In the genomic region with DNA sequence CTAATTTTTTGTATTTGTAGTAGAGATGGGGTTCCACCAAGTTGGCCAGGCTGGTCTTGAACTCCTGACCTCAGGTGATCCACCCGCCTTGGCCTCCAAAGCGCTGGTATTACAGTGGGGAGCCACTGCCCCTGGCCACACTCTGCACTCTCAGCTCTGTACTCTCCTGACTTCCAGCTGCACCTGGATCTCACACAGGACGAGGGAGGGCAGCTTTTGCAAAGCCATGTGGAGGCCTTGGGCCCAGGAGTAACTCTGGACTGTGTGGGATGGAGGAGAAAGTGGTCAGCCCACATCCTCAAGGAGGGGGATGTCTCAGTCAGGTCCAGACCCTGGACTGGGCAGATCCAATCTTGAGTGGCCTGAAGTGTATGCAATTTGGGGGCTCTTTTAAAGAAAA, we compare ENCODE assay signal across 19 cellular contexts. TPM values are rescaled to one million over a fixed set of nuclear protein-coding genes. Genes with fewer than 3 reads are reported as not detected.
A peak's percentile ranks its signal among the peaks of the same experiment; 100 is the strongest.
DNase-seq lines count a peak whose midpoint lies in the region; ATAC-seq and TF ChIP-seq lines count a peak whose summit lies in the region.
"Had no signal": no experiment of that assay in that cellular context is flagged by ENCODE, and none has a peak within 500 bp of the region (broad histone marks: within the 10 kb centered on the region; RNA-seq: fewer than 3 reads in every experiment).

No MANE protein-coding gene starts in this region.

- CTCF ChIA-PET in activated naive CD4-positive, alpha-beta T cell treated with anti-CD3 and anti-CD28 coated beads, Interleukin-2, amount 10 ng/mL, durations not matched to agents 7 days and 5 days (lab: Charles Lee) = no interaction called here

- no peak overlapping the region for H4K8ac ChIP-seq in neuronal stem cell (ENCODE audit: low read depth, low read length)

- TF ChIP-seq CTCF in colonic mucosa (IDR thresholded peaks at IDR 0.05) = no peak
- TF ChIP-seq CTCF in type B pancreatic cell (conservative IDR thresholded peaks at IDR 0.05) = no peak

- no peak overlapping the region for H2AK5ac ChIP-seq in neuronal stem cell (ENCODE audit: low read depth, low read length)

- H3K4me1 ChIP-seq in colonic mucosa (no peaks in the 10 kb centered on the region), neuronal stem cell (ENCODE audit: control insufficient read depth in 2 of 2, insufficient read depth in 1 of 2, low read depth in 1 of 2, low read length in 2 of 2) (peaks cover 0 to 7% of the 10 kb centered on the region in 2 donors)

- no peak overlapping the region for H3K27ac Mint-ChIP-seq in activated naive CD4-positive, alpha-beta T cell treated with anti-CD3 and anti-CD28 coated beads, Interleukin-2, amount 10 ng/mL, durations not matched to agents 7 days and 5 days
- H3K27ac Mint-ChIP-seq in type B pancreatic cell = no peak overlapping the region
- H3K27ac Mint-ChIP-seq: HFFc6 had no signal

- H2BK120ac ChIP-seq in neuronal stem cell (ENCODE audit: low read depth, low read length) = no peak overlapping the region

- WGBS in neuronal stem cell (ENCODE audit: extremely low coverage in 2 of 2, insufficient read length in 2 of 2, insufficient replicate concordance in 1 of 2), 2 donors = no CpG with 5 or more reads among the region's 3 CpGs

- no peaks in the 10 kb centered on the region for H3K4me1 Mint-ChIP-seq in activated naive CD4-positive, alpha-beta T cell treated with anti-CD3 and anti-CD28 coated beads, Interleukin-2, amount 10 ng/mL, durations not matched to agents 7 days and 5 days
- H3K4me1 Mint-ChIP-seq in type B pancreatic cell (ENCODE audit: unreplicated experiment) = no peaks in the 10 kb centered on the region

- H3K9me3 ChIP-seq in colonic mucosa (no peaks in the 10 kb centered on the region), neuronal stem cell (replicated peaks in 1 of 2; ENCODE audit: control insufficient read depth in 2 of 2, insufficient read depth in 1 of 2, low read depth in 1 of 2, low read length in 2 of 2) (peaks cover 0 to 9% of the 10 kb centered on the region in 2 donors)

- H3K27me3 ChIP-seq in colonic mucosa (no peaks in the 10 kb centered on the region), neuronal stem cell (ENCODE audit: control insufficient read depth in 3 of 3, insufficient read depth in 3 of 3, low read depth in 1 of 3, low read length in 3 of 3) (no peaks in the 10 kb centered on the region)

- H3K18ac ChIP-seq in neuronal stem cell (ENCODE audit: low read length) = peak overlapping the region; percentile 41

- no peaks in the 10 kb centered on the region for H3K79me1 ChIP-seq in neuronal stem cell (ENCODE audit: low read depth, low read length)

- H3K9ac ChIP-seq in colonic mucosa (ENCODE audit: low read depth in 2 of 2, low read length in 2 of 2) = no peak overlapping the region
- H3K9ac ChIP-seq in neuronal stem cell (ENCODE audit: low read depth, low read length, poor library complexity) = peak overlapping the region; percentile 45

- no peak overlapping the region for H3K14ac ChIP-seq in neuronal stem cell (ENCODE audit: low read length)

- H3K4me3 ChIP-seq in colonic mucosa (no peak overlapping the region), neuronal stem cell (ENCODE audit: low read length in 2 of 2) (no peak overlapping the region)
- H3K4me3 ChIP-seq: GM12878 had no signal

- intact Hi-C loops in colonic mucosa (cut with DNase I) = no loop called here

- no peaks in the 10 kb centered on the region for H3K36me3 Mint-ChIP-seq in activated naive CD4-positive, alpha-beta T cell treated with anti-CD3 and anti-CD28 coated beads, Interleukin-2, amount 10 ng/mL, durations not matched to agents 7 days and 5 days
- H3K36me3 Mint-ChIP-seq in type B pancreatic cell = no peaks in the 10 kb centered on the region

- H3K23ac ChIP-seq in neuronal stem cell (ENCODE audit: low read depth, low read length, poor library complexity) = no peak overlapping the region

- DNase-seq in activated naive CD4-positive, alpha-beta T cell treated with anti-CD3 and anti-CD28 coated beads, Interleukin-2, amount 10 ng/mL, durations not matched to agents 7 days and 5 days = peak; percentile 12
- DNase-seq in activated naive CD4-positive, alpha-beta T cell treated with anti-CD3 and anti-CD28 coated beads, Interleukin-2, amount 50 U/mL, for 16 hours = no peak
- DNase-seq in colonic mucosa = peak; percentile 4
- no peak for DNase-seq in neuronal stem cell (ENCODE audit: low spot score)
- peak; percentile 56 for DNase-seq in type B pancreatic cell (ENCODE audit: extremely low spot score, unreplicated experiment)
- DNase-seq in RKO (ENCODE audit: low spot score) = no peak
- no peak for DNase-seq in NCI-H446 treated with DMSO at 0.1 percent for 48 hours (lab: John Stamatoyannopoulos, UW)
- DNase-seq: AML-193, GOT3, HFFc6, KBM-7, NCI-H1048, NCI-H1694 treated with DMSO at 0.1 percent for 48 hours, NCI-H2171, NCI-H82, Right ventricle myocardium superior had no signal

- no peak overlapping the region for H2AFZ ChIP-seq in neuronal stem cell (ENCODE audit: low read length)

- H3K4me2 ChIP-seq in neuronal stem cell (ENCODE audit: insufficient read depth, low read length, poor library complexity, severe bottlenecking) = no peak overlapping the region

- no peak for ATAC-seq in GM19452 (IDR thresholded peaks at IDR 0.05; ENCODE audit: unreplicated experiment)
- ATAC-seq: GM12878 had no signal

- H3K36me3 ChIP-seq in colonic mucosa (no peaks in the 10 kb centered on the region), neuronal stem cell (replicated peaks in 1 of 2; ENCODE audit: control insufficient read depth in 2 of 2, insufficient read depth in 2 of 2, low read length in 2 of 2) (no peaks in the 10 kb centered on the region)

- no peak overlapping the region for H2BK12ac ChIP-seq in neuronal stem cell (ENCODE audit: low read length)

- H3K4ac ChIP-seq in neuronal stem cell (ENCODE audit: low read length) = no peak overlapping the region

- H3K27ac ChIP-seq in colonic mucosa = no peak overlapping the region
- H3K27ac ChIP-seq in neuronal stem cell (replicated peaks; ENCODE audit: low read length) = no peak overlapping the region
- H3K27ac ChIP-seq: HL-60 had no signal

- H2BK5ac ChIP-seq in neuronal stem cell (ENCODE audit: low read length) = no peak overlapping the region

- peak overlapping the region; percentile 41 for H4K91ac ChIP-seq in neuronal stem cell (ENCODE audit: low read depth, low read length, poor library complexity)

- H3K27me3 Mint-ChIP-seq in activated naive CD4-positive, alpha-beta T cell treated with anti-CD3 and anti-CD28 coated beads, Interleukin-2, amount 10 ng/mL, durations not matched to agents 7 days and 5 days = peaks cover 30% of the 10 kb centered on the region
- peaks cover 4% of the 10 kb centered on the region for H3K27me3 Mint-ChIP-seq in type B pancreatic cell

- no peak overlapping the region for H2BK15ac ChIP-seq in neuronal stem cell (ENCODE audit: low read length)

- no peak overlapping the region for H3K4me3 Mint-ChIP-seq in activated naive CD4-positive, alpha-beta T cell treated with anti-CD3 and anti-CD28 coated beads, Interleukin-2, amount 10 ng/mL, durations not matched to agents 7 days and 5 days
- H3K4me3 Mint-ChIP-seq in type B pancreatic cell = no peak overlapping the region
- H3K4me3 Mint-ChIP-seq: HFFc6 had no signal

- no peaks in the 10 kb centered on the region for H3K9me3 Mint-ChIP-seq in activated naive CD4-positive, alpha-beta T cell treated with anti-CD3 and anti-CD28 coated beads, Interleukin-2, amount 10 ng/mL, durations not matched to agents 7 days and 5 days
- no peaks in the 10 kb centered on the region for H3K9me3 Mint-ChIP-seq in type B pancreatic cell
- H3K9me3 Mint-ChIP-seq: HFFc6 had no signal

RNA-seq across cellular contexts. Expression of a gene that starts 23.0 kb away (rescaled TPM):
- total RNA-seq in colonic mucosa = under 1 TPM; 0.11 to 0.17 TPM
- polyA plus RNA-seq in neuronal stem cell (2013, experiment 1 of 2) = 5.1 TPM
- 5.2 TPM for polyA plus RNA-seq in neuronal stem cell (2013, experiment 2 of 2)
- 9.6 and 14.9 TPM in 2 replicates for total RNA-seq in type B pancreatic cell (ENCODE audit: low replicate concordance)

Comparison
In these comparisons a context has a peak if more than half of its experiments do, and no peak if none do; other contexts are left out.
1. DNase-seq: peak in activated naive CD4-positive, alpha-beta T cell treated with anti-CD3 and anti-CD28 coated beads, Interleukin-2, amount 10 ng/mL, durations not matched to agents 7 days and 5 days (single experiment), colonic mucosa (single experiment) and type B pancreatic cell (single experiment); none in activated naive CD4-positive, alpha-beta T cell treated with anti-CD3 and anti-CD28 coated beads, Interleukin-2, amount 50 U/mL, for 16 hours (single experiment), neuronal stem cell (single experiment), RKO (single experiment) and NCI-H446 treated with DMSO at 0.1 percent for 48 hours (single experiment).